8 cellular contexts compared by ENCODE assay signal in genomic region chrX:72100824-72101351, GRCh38. TPM values are rescaled to one million over a fixed set of nuclear protein-coding genes. Genes with fewer than 3 reads are reported as not detected.
DNase-seq lines count a peak whose midpoint lies in the region; ATAC-seq and TF ChIP-seq lines count a peak whose summit lies in the region.

No MANE protein-coding gene starts in this region.

- H3K27ac ChIP-seq in endodermal cell (ENCODE audit: low read depth, low read length) (no peak overlapping the region), SK-N-SH (ENCODE audit: low read depth in 2 of 2, low read length in 1 of 2) (no peak overlapping the region)

- peaks cover 25% of the 10 kb centered on the region for H3K4me1 Mint-ChIP-seq in endodermal cell

- H3F3A ChIP-seq in SK-N-SH (replicated peaks; ENCODE audit: insufficient read depth), result no peaks in the 10 kb centered on the region

- CTCF ChIA-PET in SK-N-SH (lab: Yijun Ruan, JAX), result interaction anchor here (1.0 kb wide), 1 partner anchor 25 kb away, joined by 5 read pairs; no protein-coding TSS in a partner anchor

- no peaks in the 10 kb centered on the region for H3K36me3 ChIP-seq in endodermal cell (ENCODE audit: control insufficient read depth, insufficient read depth, low read length)
- H3K36me3 ChIP-seq in SK-N-SH (replicated peaks in 1 of 2; ENCODE audit: control insufficient read depth in 1 of 2, insufficient read depth in 2 of 2, low read length in 1 of 2), result no peaks in the 10 kb centered on the region

- H3K4me2 ChIP-seq in SK-N-SH, result no peak overlapping the region

- TF ChIP-seq CTCF in endodermal cell (conservative IDR thresholded peaks at IDR 0.05) (no peak), SK-N-SH (IDR thresholded peaks at IDR 0.05) (no peak)

- H3K4me3 Mint-ChIP-seq in endodermal cell, result no peak overlapping the region

- peak; percentile 72 for ATAC-seq in GM19395 (IDR thresholded peaks at IDR 0.05; ENCODE audit: unreplicated experiment)
- peak; percentile 82 for ATAC-seq in HG03196 (IDR thresholded peaks at IDR 0.05; ENCODE audit: unreplicated experiment)
- ATAC-seq in HG02970 (IDR thresholded peaks at IDR 0.05; ENCODE audit: low FRiP score, unreplicated experiment), result no peak

- H3K27me3 ChIP-seq in endodermal cell (ENCODE audit: control insufficient read depth, insufficient read depth, low read length, poor library complexity, severe bottlenecking) (no peaks in the 10 kb centered on the region), SK-N-SH (ENCODE audit: insufficient read depth) (no peaks in the 10 kb centered on the region; the same call in 1 of the 2 replicates)

- no peaks in the 10 kb centered on the region for H3K9me2 ChIP-seq in SK-N-SH

- TF ChIP-seq EP300 in SK-N-SH (IDR thresholded peaks at IDR 0.05; ENCODE audit: borderline replicate concordance in 1 of 2, low read depth in 1 of 2, low read length in 1 of 2), result no peak

- no peaks in the 10 kb centered on the region for H3K36me3 Mint-ChIP-seq in endodermal cell (ENCODE audit: low read depth)

- no peaks in the 10 kb centered on the region for H3K4me1 ChIP-seq in endodermal cell (ENCODE audit: control insufficient read depth, insufficient read depth, low read length)
- peaks cover 0 to 15% of the 10 kb centered on the region in 2 experiments; a peak in 1 of 4 replicates for H3K4me1 ChIP-seq in SK-N-SH (ENCODE audit: control insufficient read depth in 1 of 2, insufficient read depth in 2 of 2, low read depth in 1 of 2, low read length in 1 of 2)

- DNase-seq in activated CD4-positive, CD25-positive, alpha-beta regulatory T cell treated with anti-CD3 and anti-CD28 coated beads, Interleukin-2, amount 50 U/mL, for 16 hours (ENCODE audit: low read depth, low spot score), result peak; percentile 17
- DNase-seq in endodermal cell (no peak), SK-N-SH (no peak), amygdala (lab: John Stamatoyannopoulos, UW) (no peak)
- DNase-seq in stimulated activated CD8-positive, alpha-beta memory T cell treated with anti-CD3 and anti-CD28 coated beads, Interleukin-4, amount 100 ng/mL, for 1 hour (ENCODE audit: low read depth in 2 of 2, low spot score in 1 of 2), result peak; percentile 27 to 38

- no peaks in the 10 kb centered on the region for H3K79me2 ChIP-seq in SK-N-SH (ENCODE audit: insufficient read depth)

- no peak for TF ChIP-seq RAD21 in SK-N-SH (IDR thresholded peaks at IDR 0.05; ENCODE audit: low read length)

- H3K9me3 ChIP-seq in endodermal cell (ENCODE audit: control insufficient read depth, low read length), result no peaks in the 10 kb centered on the region
- no peaks in the 10 kb centered on the region for H3K9me3 ChIP-seq in SK-N-SH

- H4K20me1 ChIP-seq in SK-N-SH (ENCODE audit: insufficient read depth), result no peaks in the 10 kb centered on the region

- H3K9ac ChIP-seq in endodermal cell (ENCODE audit: extremely low read depth, low read length, poor library complexity, severe bottlenecking), result no peak overlapping the region
- no peak overlapping the region for H3K9ac ChIP-seq in SK-N-SH

- no peak overlapping the region for H2AFZ ChIP-seq in SK-N-SH (ENCODE audit: low read depth)

- POLR2A ChIA-PET in SK-N-SH (lab: Yijun Ruan, JAX), result no interaction called here

- no peak overlapping the region for H3K4me3 ChIP-seq in endodermal cell (ENCODE audit: low read length)
- no peak overlapping the region for H3K4me3 ChIP-seq in SK-N-SH (ENCODE audit: low read depth in 2 of 2, low read length in 1 of 2)

- H3K27ac Mint-ChIP-seq in endodermal cell, result peak overlapping the region; percentile 39

- no peaks in the 10 kb centered on the region for H3K27me3 Mint-ChIP-seq in endodermal cell (ENCODE audit: insufficient read depth)

- 92% methylated on average over 9 of the region's 9 CpGs; no CpG with 5 or more reads in 1 of the 2 experiments for WGBS in endodermal cell (ENCODE audit: insufficient coverage in 1 of 2, insufficient read length in 1 of 2), 2 experiments
- WGBS in SK-N-SH (ENCODE audit: low lambda C conversion rate), result 70% methylated on average over 7 of the region's 9 CpGs

- peaks cover 65% of the 10 kb centered on the region for H3K9me3 Mint-ChIP-seq in endodermal cell

TF ChIP-seq in SK-N-SH, 30 proteins besides CTCF, POLR2A, EP300 and RAD21:
- TF ChIP-seq NFIC (IDR thresholded peaks at IDR 0.05; ENCODE audit: borderline replicate concordance) (no peak), TEAD4 (IDR thresholded peaks at IDR 0.05; ENCODE audit: borderline replicate concordance, insufficient read depth) (no peak), SIN3A (IDR thresholded peaks at IDR 0.05; ENCODE audit: borderline replicate concordance, low read depth, low read length) (no peak), MXI1 (IDR thresholded peaks at IDR 0.05; ENCODE audit: low read depth, low read length) (no peak), TCF12 (IDR thresholded peaks at IDR 0.05) (no peak), EZH2phosphoT487 (IDR thresholded peaks at IDR 0.05; ENCODE audit: borderline replicate concordance, low read depth) (no peak)

RNA-seq across cellular contexts. Expression of gene RTL5, which starts 30.8 kb away (rescaled TPM):
- total RNA-seq in endodermal cell, result 1 to 10 TPM; 8.4 to 9.9 TPM
- 17.5 TPM for polyA plus RNA-seq in endodermal cell (2013, experiment 1 of 2)
- 14.4 TPM for polyA plus RNA-seq in endodermal cell (2013, experiment 2 of 2)
- polyA plus RNA-seq in SK-N-SH (2012; rRNA removed), result 1.5 and 1.8 TPM in 2 replicates
- polyA plus RNA-seq in SK-N-SH (2012; cell fraction: cytosol; rRNA removed), result 1.8 and 2.6 TPM in 2 replicates
- polyA plus RNA-seq in SK-N-SH (2012; cell fraction: nucleus; rRNA removed), result 5.9 and 6.6 TPM in 2 replicates

Comparison
In these comparisons a context has a peak if more than half of its experiments do, and no peak if none do; other contexts are left out.
1. DNase-seq: peak in activated CD4-positive, CD25-positive, alpha-beta regulatory T cell treated with anti-CD3 and anti-CD28 coated beads, Interleukin-2, amount 50 U/mL, for 16 hours (single experiment) and stimulated activated CD8-positive, alpha-beta memory T cell treated with anti-CD3 and anti-CD28 coated beads, Interleukin-4, amount 100 ng/mL, for 1 hour (2 of 2); none in endodermal cell (single experiment), SK-N-SH (single experiment) and amygdala (0 of 56).